ENCODE assay signal across 8 cellular contexts in the genomic region with DNA sequence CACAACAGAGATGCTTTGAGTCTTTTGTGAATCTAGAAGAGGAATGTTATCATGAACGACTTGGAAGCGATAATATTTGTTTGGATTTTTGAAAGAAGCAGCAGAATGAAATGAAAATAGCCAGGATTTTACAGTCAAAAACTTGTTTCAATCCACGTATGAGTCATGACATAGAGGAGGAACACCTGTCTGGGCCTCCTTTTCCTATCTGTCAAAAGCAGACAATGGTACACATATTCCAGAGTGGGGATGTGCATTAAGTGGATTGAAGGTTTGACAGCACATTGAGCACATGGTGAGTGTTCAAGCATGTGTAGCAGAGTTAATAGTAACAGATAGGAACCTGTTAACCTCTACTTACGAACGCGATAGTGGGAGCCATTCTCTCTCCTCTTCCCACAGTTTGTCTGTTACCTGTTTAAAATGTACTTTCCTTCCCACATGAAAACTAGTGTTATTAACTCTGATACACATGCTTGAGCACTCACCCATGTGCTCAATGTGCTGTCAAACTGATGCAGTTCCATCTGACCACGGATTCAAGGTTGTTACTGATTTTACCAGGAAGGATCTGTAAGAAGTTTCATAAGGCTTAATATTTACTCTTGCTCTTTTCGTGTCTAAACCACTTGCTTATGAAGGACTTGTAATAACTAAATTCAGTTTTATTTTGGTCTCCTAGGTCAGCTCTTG.
"Had no signal": no experiment of that assay in that cellular context is flagged by ENCODE, and none has a peak within 500 bp of the region (broad histone marks: within the 10 kb centered on the region; RNA-seq: fewer than 3 reads in every experiment).

No MANE protein-coding gene starts in this region.

- H3K36me3 ChIP-seq: HAP-1 had no signal

- H2AFZ ChIP-seq: GM23338 had no signal

- H3K4me1 Mint-ChIP-seq: GM23338 had no signal

- H3K27ac ChIP-seq: HL-60 had no signal

- ATAC-seq: GM23338, HCT116, K562 had no signal

- H3K4me2 ChIP-seq: GM23338 had no signal

- H3K4me3 Mint-ChIP-seq: GM23338, HFFc6 had no signal

- H3K27ac Mint-ChIP-seq: GM23338, HFFc6 had no signal

- H3K4me1 ChIP-seq: HAP-1 had no signal

- FAIRE-seq: K562 had no signal

- DNase-seq: H7, HFFc6, IMR-90 had no signal

- H3K4me3 ChIP-seq: GM23338, HAP-1, K562 had no signal
